In the genomic region with DNA sequence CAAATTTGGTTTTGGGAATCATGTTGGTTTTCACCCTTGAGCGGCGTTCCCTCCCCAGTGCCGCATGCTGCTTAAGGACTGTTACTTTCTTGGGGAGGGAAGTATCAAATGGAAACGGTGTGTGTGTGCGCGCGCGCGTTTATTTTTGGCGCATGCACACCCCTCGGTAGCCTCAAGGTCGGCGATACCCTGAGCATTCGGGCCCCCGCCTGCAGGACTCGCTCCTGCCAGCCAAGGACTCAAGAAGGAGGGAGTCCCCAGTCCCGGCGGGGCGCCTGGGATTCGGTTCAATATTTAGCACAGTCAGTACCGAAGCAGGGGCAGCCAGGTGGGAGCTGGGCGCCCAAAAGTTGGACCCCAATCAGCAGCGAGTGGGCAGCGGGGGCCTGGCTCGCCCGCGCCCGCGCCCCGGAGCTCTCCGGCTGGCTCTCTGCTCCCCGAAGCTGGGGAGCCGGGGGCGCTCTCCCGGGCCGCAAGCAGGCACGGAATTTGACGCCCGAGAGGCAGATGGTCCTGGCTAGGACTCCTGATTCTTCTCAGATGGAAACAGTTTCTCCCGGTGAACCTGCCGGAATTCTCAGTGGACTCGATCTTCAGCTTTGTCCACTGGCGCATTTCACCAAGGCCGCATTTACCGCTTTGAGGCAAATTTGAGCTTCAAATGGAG, we compare ENCODE assay signal across 10 cellular contexts.
DNase-seq lines count a peak whose midpoint lies in the region; ATAC-seq and TF ChIP-seq lines count a peak whose summit lies in the region.
"Had no signal": no experiment of that assay in that cellular context is flagged by ENCODE, and none has a peak within 500 bp of the region (broad histone marks: within the 10 kb centered on the region; RNA-seq: fewer than 3 reads in every experiment).

No MANE protein-coding gene starts in this region.

- DNase-seq in DMS 273 treated with DMSO at 0.1 percent for 48 hours (lab: John Stamatoyannopoulos, UW) = peak; percentile 2
- peak; percentile 60 for DNase-seq in WTC11 (ENCODE audit: low spot score)
- peak; percentile 30 for DNase-seq in left ventricle myocardium inferior
- DNase-seq in posterior cingulate gyrus = peak in 6 of 10 donors; percentile 12 to 89 (median 52)
- no peak for DNase-seq in ureter (ENCODE audit: low spot score)
- DNase-seq in MV-4-11 (lab: John Stamatoyannopoulos, UW) = no peak
- DNase-seq: activated T-cell treated with anti-CD3 and anti-CD28 coated beads, Interleukin-2, amount 50 U/mL, for 72 hours had no signal

- no peaks in the 10 kb centered on the region for H3K9me3 ChIP-seq in left ventricle myocardium inferior (replicated peaks)

- H3K27ac ChIP-seq in left ventricle myocardium inferior (replicated peaks) = peak overlapping the region; percentile 62
- H3K27ac ChIP-seq: RWPE1 had no signal

- CTCF ChIA-PET in WTC11 (lab: Charles Lee) = interaction anchor here (0.6 to 2.4 kb wide), 12 partner anchors 8 to 608 kb away, joined by 3 to 10 read pairs (median 4); no protein-coding TSS in a partner anchor

- H3K27me3 ChIP-seq in left ventricle myocardium inferior (ENCODE audit: low read depth) = peaks cover 12% of the 10 kb centered on the region

- peaks cover 40% of the 10 kb centered on the region for H3K27me3 Mint-ChIP-seq in WTC11 (ENCODE audit: low read depth)

- peak overlapping the region; percentile 71 for H3K4me3 ChIP-seq in left ventricle myocardium inferior

- no peak overlapping the region for H3K27ac Mint-ChIP-seq in WTC11
- H3K27ac Mint-ChIP-seq: activated T-cell treated with anti-CD3 and anti-CD28 coated beads, Interleukin-2, amount 50 U/mL, for 72 hours had no signal

- H3K4me1 ChIP-seq in left ventricle myocardium inferior = peaks cover 22% of the 10 kb centered on the region

- H3K4me3 Mint-ChIP-seq in WTC11 = peak overlapping the region; percentile 76
- H3K4me3 Mint-ChIP-seq: activated T-cell treated with anti-CD3 and anti-CD28 coated beads, Interleukin-2, amount 50 U/mL, for 72 hours had no signal

- H3K9me3 Mint-ChIP-seq in WTC11 = no peaks in the 10 kb centered on the region
- H3K9me3 Mint-ChIP-seq: activated T-cell treated with anti-CD3 and anti-CD28 coated beads, Interleukin-2, amount 50 U/mL, for 72 hours had no signal

- intact Hi-C loops in left ventricle myocardium inferior (cut with micrococcal nuclease) = no loop called here
- intact Hi-C loops in posterior cingulate gyrus (cut with DNase I) = no loop called here

- no peaks in the 10 kb centered on the region for H3K36me3 ChIP-seq in left ventricle myocardium inferior

- H3K36me3 Mint-ChIP-seq in WTC11 = no peaks in the 10 kb centered on the region

- POLR2A ChIA-PET in WTC11 (lab: Charles Lee) = no interaction called here

- ATAC-seq in WTC11 (peak; percentile 61), HG03159 (IDR thresholded peaks at IDR 0.05; ENCODE audit: unreplicated experiment) (no peak), GM19395 (IDR thresholded peaks at IDR 0.05; ENCODE audit: unreplicated experiment) (no peak)
- ATAC-seq: activated T-cell treated with anti-CD3 and anti-CD28 coated beads, Interleukin-2, amount 50 U/mL, for 72 hours had no signal

- peaks cover 25% of the 10 kb centered on the region for H3K4me1 Mint-ChIP-seq in WTC11

- TF ChIP-seq CTCF in WTC11 (IDR thresholded peaks at IDR 0.05) (no peak), left ventricle myocardium inferior (IDR thresholded peaks at IDR 0.05; ENCODE audit: borderline replicate concordance) (no peak)

TF ChIP-seq in WTC11, 78 proteins besides CTCF, POLR2A, EP300 and RAD21:
- no peak for TF ChIP-seq CBFB (CRISPR knock-in tag; IDR thresholded peaks at IDR 0.05; ENCODE audit: low read depth)
- TF ChIP-seq, protein P1, sequence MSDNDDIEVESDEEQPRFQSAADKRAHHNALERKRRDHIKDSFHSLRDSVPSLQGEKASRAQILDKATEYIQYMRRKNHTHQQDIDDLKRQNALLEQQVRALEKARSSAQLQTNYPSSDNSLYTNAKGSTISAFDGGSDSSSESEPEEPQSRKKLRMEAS (CRISPR knock-in tag; IDR thresholded peaks at IDR 0.05) = peak; percentile 78
- 0 out of 2 replicates have a peak, but pooled peaks have one; percentile 8 for TF ChIP-seq TEAD1 (CRISPR knock-in tag; IDR thresholded peaks at IDR 0.05)
- peak; percentile 44; the same call in 1 of the 2 replicates for TF ChIP-seq MYBL2 (CRISPR knock-in tag; IDR thresholded peaks at IDR 0.05)
- TF ChIP-seq, protein P2, sequence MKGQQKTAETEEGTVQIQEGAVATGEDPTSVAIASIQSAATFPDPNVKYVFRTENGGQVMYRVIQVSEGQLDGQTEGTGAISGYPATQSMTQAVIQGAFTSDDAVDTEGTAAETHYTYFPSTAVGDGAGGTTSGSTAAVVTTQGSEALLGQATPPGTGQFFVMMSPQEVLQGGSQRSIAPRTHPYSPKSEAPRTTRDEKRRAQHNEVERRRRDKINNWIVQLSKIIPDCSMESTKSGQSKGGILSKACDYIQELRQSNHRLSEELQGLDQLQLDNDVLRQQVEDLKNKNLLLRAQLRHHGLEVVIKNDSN (CRISPR knock-in tag; IDR thresholded peaks at IDR 0.05) = 0 out of 2 replicates have a peak, but pooled peaks have one; percentile 35

Comparison
In these comparisons a context has a peak if more than half of its experiments do, and no peak if none do; other contexts are left out.
1. DNase-seq: peak in DMS 273 treated with DMSO at 0.1 percent for 48 hours (single experiment), WTC11 (single experiment), left ventricle myocardium inferior (single experiment) and posterior cingulate gyrus (6 of 10); none in ureter (single experiment) and MV-4-11 (single experiment).